ENCODE assay signal across 17 cellular contexts in the genomic region with DNA sequence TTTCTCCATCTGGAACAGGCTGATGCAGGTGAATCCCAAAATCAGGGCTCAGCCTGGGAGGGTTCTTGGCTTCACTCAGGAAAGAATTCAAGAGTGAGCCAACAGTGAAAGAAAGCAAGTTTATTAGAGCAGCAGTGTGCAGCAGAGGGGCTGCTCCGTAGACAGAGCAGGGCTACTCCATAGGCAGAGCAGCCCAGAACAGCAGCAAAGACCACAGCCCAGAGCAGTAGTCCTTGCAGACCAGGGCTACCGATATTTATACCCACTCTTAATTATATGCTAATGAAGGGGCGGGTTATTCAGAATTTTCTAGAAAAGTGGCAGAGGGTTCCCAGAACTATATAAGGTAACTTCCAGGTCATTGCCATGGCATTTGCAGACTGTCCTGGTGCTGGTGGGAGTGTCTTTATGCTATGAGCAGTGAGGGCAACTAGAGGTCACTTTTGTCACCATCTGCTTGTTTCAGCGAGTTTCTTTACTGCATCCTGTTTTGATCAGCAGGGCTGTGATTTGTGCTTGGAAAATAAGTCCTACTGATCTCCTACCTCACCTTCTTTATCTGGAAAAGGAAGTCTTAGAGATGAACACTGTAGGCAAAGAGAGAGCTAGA. TPM values are rescaled to one million over a fixed set of nuclear protein-coding genes. Genes with fewer than 3 reads are reported as not detected.
DNase-seq lines count a peak whose midpoint lies in the region; ATAC-seq, FAIRE-seq and TF ChIP-seq lines count a peak whose summit lies in the region.
"Had no signal": no experiment of that assay in that cellular context is flagged by ENCODE, and none has a peak within 500 bp of the region (broad histone marks: within the 10 kb centered on the region; RNA-seq: fewer than 3 reads in every experiment).

No MANE protein-coding gene starts in this region.

- peaks cover 6% of the 10 kb centered on the region for H3K27me3 Mint-ChIP-seq in nephron (ENCODE audit: low read depth)
- H3K27me3 Mint-ChIP-seq: activated B cell treated with CpG ODN at 0.5 μM for 24 hours; activated CD8-positive, alpha-beta T cell treated with anti-CD3 and anti-CD28 coated beads for 36 hours; activated naive CD8-positive, alpha-beta T cell treated with anti-CD3 and anti-CD28 coated beads, Interleukin-2, amount 10 ng/mL, durations not matched to agents 7 days and 5 days had no signal

- no peaks in the 10 kb centered on the region for H3K36me3 Mint-ChIP-seq in nephron (ENCODE audit: low read depth)
- H3K36me3 Mint-ChIP-seq: activated naive CD8-positive, alpha-beta T cell treated with anti-CD3 and anti-CD28 coated beads, Interleukin-2, amount 10 ng/mL, durations not matched to agents 7 days and 5 days had no signal

- ATAC-seq in esophagus mucosa (peak; percentile 30), HG03159 (IDR thresholded peaks at IDR 0.05; ENCODE audit: unreplicated experiment) (no peak)
- ATAC-seq: activated CD8-positive, alpha-beta T cell treated with anti-CD3 and anti-CD28 coated beads for 36 hours; Right ventricle myocardium inferior had no signal

- H3K9me3 Mint-ChIP-seq in nephron = no peaks in the 10 kb centered on the region
- H3K9me3 Mint-ChIP-seq: activated B cell treated with CpG ODN at 0.5 μM for 24 hours; activated CD8-positive, alpha-beta T cell treated with anti-CD3 and anti-CD28 coated beads for 36 hours; activated naive CD8-positive, alpha-beta T cell treated with anti-CD3 and anti-CD28 coated beads, Interleukin-2, amount 10 ng/mL, durations not matched to agents 7 days and 5 days; activated T-cell treated with anti-CD3 and anti-CD28 coated beads, Interleukin-2, amount 50 U/mL, for 4 hours; T-helper 1 cell treated with Interleukin-12 subunit alpha and Interleukin-12 subunit beta and Interleukin-4 antibody, amounts not matched to agents 30 μg/mL and 1 μg/mL, for 36 hours had no signal

- FAIRE-seq in D721Med (lab: Jason Lieb, UNC) = no peak

- no peak overlapping the region for H3K4me3 Mint-ChIP-seq in nephron
- H3K4me3 Mint-ChIP-seq: activated B cell treated with CpG ODN at 0.5 μM for 24 hours; activated CD8-positive, alpha-beta T cell treated with anti-CD3 and anti-CD28 coated beads for 36 hours; activated naive CD8-positive, alpha-beta T cell treated with anti-CD3 and anti-CD28 coated beads, Interleukin-2, amount 10 ng/mL, durations not matched to agents 7 days and 5 days; activated T-cell treated with anti-CD3 and anti-CD28 coated beads, Interleukin-2, amount 50 U/mL, for 4 hours; T-helper 1 cell treated with Interleukin-12 subunit alpha and Interleukin-12 subunit beta and Interleukin-4 antibody, amounts not matched to agents 30 μg/mL and 1 μg/mL, for 36 hours had no signal

- peaks cover 28% of the 10 kb centered on the region for H3K4me1 Mint-ChIP-seq in nephron

- DNase-seq in DMS 273 treated with DMSO at 0.1 percent for 48 hours (lab: John Stamatoyannopoulos, UW) (peak; percentile 25), NCI-H69 (lab: John Stamatoyannopoulos, UW) (peak; percentile 2), D721Med (ENCODE audit: insufficient read length, low spot score) (no peak), SW 1271 (lab: John Stamatoyannopoulos, UW) (no peak)
- DNase-seq: activated B cell treated with CpG ODN at 0.5 μM for 24 hours; activated CD8-positive, alpha-beta T cell treated with anti-CD3 and anti-CD28 coated beads for 36 hours; activated naive CD8-positive, alpha-beta T cell treated with anti-CD3 and anti-CD28 coated beads, Interleukin-2, amount 10 ng/mL, durations not matched to agents 7 days and 5 days; activated T-cell treated with anti-CD3 and anti-CD28 coated beads, Interleukin-2, amount 50 U/mL, for 4 hours; dorsolateral prefrontal cortex; mammary epithelial cell; stimulated activated CD4-positive, alpha-beta T cell treated with anti-CD3 and anti-CD28 coated beads, Interleukin-4, amount 100 ng/mL, for 24 hours; substantia nigra had no signal

- peak overlapping the region in 2 of 3 experiments; percentile 59 to 68 for H3K27ac Mint-ChIP-seq in nephron
- H3K27ac Mint-ChIP-seq: activated B cell treated with CpG ODN at 0.5 μM for 24 hours; activated CD8-positive, alpha-beta T cell treated with anti-CD3 and anti-CD28 coated beads for 36 hours; activated naive CD8-positive, alpha-beta T cell treated with anti-CD3 and anti-CD28 coated beads, Interleukin-2, amount 10 ng/mL, durations not matched to agents 7 days and 5 days; T-helper 1 cell treated with Interleukin-12 subunit alpha and Interleukin-12 subunit beta and Interleukin-4 antibody, amounts not matched to agents 30 μg/mL and 1 μg/mL, for 36 hours had no signal

- no peak for TF ChIP-seq CTCF in nephron (IDR thresholded peaks at IDR 0.05; ENCODE audit: unreplicated experiment in 3 of 3)
- TF ChIP-seq CTCF in D721Med (IDR thresholded peaks at IDR 0.05; ENCODE audit: insufficient read depth, missing control alignments) = no peak

RNA-seq across cellular contexts. Expression of a gene that starts 39.8 kb away (rescaled TPM):
- total RNA-seq in esophagus mucosa = 23.3 TPM

Comparison
In these comparisons a context has a peak if more than half of its experiments do, and no peak if none do; other contexts are left out.
1. DNase-seq: peak in DMS 273 treated with DMSO at 0.1 percent for 48 hours (single experiment) and NCI-H69 (single experiment); none in D721Med (single experiment) and SW 1271 (0 of 2).